ENCODE assay signal across 16 cellular contexts in the genomic region with DNA sequence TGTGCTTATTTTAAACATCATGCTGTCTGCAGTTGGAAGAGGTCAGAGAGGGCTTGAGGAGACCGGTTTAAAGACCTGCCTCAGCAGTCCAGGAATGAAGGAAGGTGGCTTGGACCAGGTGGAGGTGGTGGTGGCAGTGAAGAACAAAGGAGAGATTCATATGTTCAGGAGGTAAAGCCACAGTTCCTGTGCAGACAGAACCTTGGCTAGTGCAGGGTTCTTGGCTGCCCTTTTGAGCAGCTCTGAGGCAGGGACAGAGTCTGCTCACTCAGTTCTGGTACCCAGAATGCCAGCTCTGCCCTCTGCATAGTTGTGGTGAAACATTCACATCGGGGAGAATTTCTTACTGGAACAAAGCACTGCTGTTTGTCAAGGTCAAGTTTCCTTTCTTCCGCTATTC.
DNase-seq lines count a peak whose midpoint lies in the region; ATAC-seq and TF ChIP-seq lines count a peak whose summit lies in the region.
"Had no signal": no experiment of that assay in that cellular context is flagged by ENCODE, and none has a peak within 500 bp of the region (broad histone marks: within the 10 kb centered on the region; RNA-seq: fewer than 3 reads in every experiment).

No MANE protein-coding gene starts in this region.

- intact Hi-C loops in mammary epithelial cell (cut with micrococcal nuclease) (loop anchor here (10.0 kb wide), 1 partner anchor 266 kb away; no protein-coding TSS in a partner anchor), MCF 10A (cut with micrococcal nuclease) (no loop called here), prostate gland (cut with DNase I) (no loop called here), sigmoid colon (cut with DNase I) (no loop called here)

- H3K36me3 Mint-ChIP-seq in MCF 10A (ENCODE audit: insufficient read depth, unreplicated experiment) = peaks cover 5% of the 10 kb centered on the region
- H3K36me3 Mint-ChIP-seq: CD14-positive monocyte; CD4-positive, alpha-beta memory T cell had no signal

- no peaks in the 10 kb centered on the region for H3K27me3 Mint-ChIP-seq in MCF 10A (ENCODE audit: insufficient read depth, unreplicated experiment)
- H3K27me3 Mint-ChIP-seq in stimulated activated naive CD8-positive, alpha-beta T cell treated with anti-CD3 and anti-CD28 coated beads, Interleukin-15, amount 100 ng/mL, for 72 hours = peaks cover 21% of the 10 kb centered on the region

- BruUV-seq in mammary epithelial cell (replicated peaks; lab: Mats Ljungman, UMichigan) (no TSS peak), MCF 10A (replicated peaks; lab: Mats Ljungman, UMichigan) (no TSS peak)

- in situ Hi-C loops in mammary epithelial cell (cut with MboI; ENCODE audit: low sequenced_read_pairs in 2 of 2) = no loop called here

- H3K79me2 ChIP-seq in mammary epithelial cell (ENCODE audit: insufficient read depth, low read length) (no peaks in the 10 kb centered on the region), osteoblast (ENCODE audit: insufficient read depth, low read length) (no peaks in the 10 kb centered on the region)

- H2AFZ ChIP-seq in mammary epithelial cell (ENCODE audit: low read depth, low read length) (no peak overlapping the region), osteoblast (ENCODE audit: low read length) (no peak overlapping the region)
- H2AFZ ChIP-seq: GM23338 had no signal

- H3K4me1 ChIP-seq in mammary epithelial cell (ENCODE audit: insufficient read depth, low read length) (peaks cover 37% of the 10 kb centered on the region), prostate gland (replicated peaks) (no peaks in the 10 kb centered on the region), sigmoid colon (no peaks in the 10 kb centered on the region), osteoblast (ENCODE audit: insufficient read depth, low read length) (no peaks in the 10 kb centered on the region)
- H3K4me1 ChIP-seq: BLaER1 had no signal

- peak; percentile 18 for ATAC-seq in stimulated activated naive CD8-positive, alpha-beta T cell treated with anti-CD3 and anti-CD28 coated beads, Interleukin-15, amount 100 ng/mL, for 72 hours
- no peak for ATAC-seq in stimulated activated naive CD8-positive, alpha-beta T cell treated with anti-CD3 and anti-CD28 coated beads, Interleukin-15, Interleukin-2, amounts not matched to agents 100 U/mL and 50 U/mL, for 24 hours
- ATAC-seq: GM23338 had no signal

- no peak overlapping the region for H3K4me3 Mint-ChIP-seq in MCF 10A (ENCODE audit: unreplicated experiment)
- H3K4me3 Mint-ChIP-seq in stimulated activated naive CD8-positive, alpha-beta T cell treated with anti-CD3 and anti-CD28 coated beads, Interleukin-15, amount 100 ng/mL, for 72 hours = no peak overlapping the region
- H3K4me3 Mint-ChIP-seq: CD14-positive monocyte; CD4-positive, alpha-beta memory T cell; GM23338; H9 had no signal

- H3K4me2 ChIP-seq in mammary epithelial cell (ENCODE audit: insufficient read depth, low read depth, low read length) (no peak overlapping the region), osteoblast (ENCODE audit: insufficient read depth, low read length) (no peak overlapping the region)
- H3K4me2 ChIP-seq: BLaER1, GM23338 had no signal

- CTCF ChIA-PET in mammary epithelial cell (lab: Charles Lee; ENCODE audit: low non-redundant PET) = no interaction called here
- CTCF ChIA-PET in MCF 10A (lab: Yijun Ruan, JAX) = no interaction called here

- no peak overlapping the region for H3K27ac ChIP-seq in mammary epithelial cell (ENCODE audit: insufficient read depth, low read depth, low read length)
- no peak overlapping the region for H3K27ac ChIP-seq in prostate gland
- H3K27ac ChIP-seq in sigmoid colon = no peak overlapping the region
- H3K27ac ChIP-seq in osteoblast (ENCODE audit: low read depth, low read length) = no peak overlapping the region
- H3K27ac ChIP-seq: BLaER1 had no signal

- H3K27ac Mint-ChIP-seq in MCF 10A (ENCODE audit: low read depth, unreplicated experiment) = no peak overlapping the region
- no peak overlapping the region for H3K27ac Mint-ChIP-seq in stimulated activated naive CD8-positive, alpha-beta T cell treated with anti-CD3 and anti-CD28 coated beads, Interleukin-15, amount 100 ng/mL, for 72 hours
- H3K27ac Mint-ChIP-seq: CD4-positive, alpha-beta memory T cell; GM23338 had no signal

- WGBS in mammary epithelial cell (ENCODE audit: low coverage, missing lambda C conversion rate) = 19% methylated on average over 3 of the region's 3 CpGs
- 33% methylated on average over 3 of the region's 3 CpGs for WGBS in prostate gland
- 87 to 89% methylated on average over 3 of the region's 3 CpGs for WGBS in sigmoid colon, 2 donors

- H3K9me3 ChIP-seq in mammary epithelial cell (replicated peaks; ENCODE audit: insufficient read depth, low read length) = no peaks in the 10 kb centered on the region
- H3K9me3 ChIP-seq in prostate gland = no peaks in the 10 kb centered on the region
- H3K9me3 ChIP-seq in sigmoid colon = peaks cover 0 to 2% (median 0%) of the 10 kb centered on the region in 4 donors
- H3K9me3 ChIP-seq in osteoblast (ENCODE audit: low read depth, low read length) = no peaks in the 10 kb centered on the region
- H3K9me3 ChIP-seq: BLaER1 had no signal

- no peaks in the 10 kb centered on the region for H3K9me3 Mint-ChIP-seq in MCF 10A (ENCODE audit: unreplicated experiment)
- no peaks in the 10 kb centered on the region for H3K9me3 Mint-ChIP-seq in stimulated activated naive CD8-positive, alpha-beta T cell treated with anti-CD3 and anti-CD28 coated beads, Interleukin-15, amount 100 ng/mL, for 72 hours
- H3K9me3 Mint-ChIP-seq: CD14-positive monocyte, GM23338 had no signal

- DNase-seq in mammary epithelial cell = peak; percentile 85
- no peak for DNase-seq in MCF 10A (ENCODE audit: unreplicated experiment)
- no peak for DNase-seq in stimulated activated naive CD8-positive, alpha-beta T cell treated with anti-CD3 and anti-CD28 coated beads, Interleukin-15, amount 100 ng/mL, for 72 hours
- DNase-seq in stimulated activated naive CD8-positive, alpha-beta T cell treated with anti-CD3 and anti-CD28 coated beads, Interleukin-15, Interleukin-2, amounts not matched to agents 100 U/mL and 50 U/mL, for 24 hours = no peak
- DNase-seq in prostate gland (ENCODE audit: low spot score) = peak; percentile 60
- DNase-seq in sigmoid colon = no peak
- DNase-seq in osteoblast (ENCODE audit: insufficient read length, low spot score, missing footprints) = no peak
- DNase-seq: 8988T; CD4-positive, alpha-beta memory T cell; DMS153; DMS79; GDM1; H9 had no signal

- H3K9ac ChIP-seq in mammary epithelial cell (ENCODE audit: insufficient read depth, low read length) = no peak overlapping the region
- H3K9ac ChIP-seq: BLaER1 had no signal

- POLR2A ChIA-PET in MCF 10A (lab: Yijun Ruan, JAX) = no interaction called here

- no peak for TF ChIP-seq POLR2A in prostate gland (IDR thresholded peaks at IDR 0.05)
- TF ChIP-seq POLR2A in sigmoid colon (IDR thresholded peaks at IDR 0.05) = no peak

- H3K36me3 ChIP-seq in mammary epithelial cell (ENCODE audit: insufficient read depth, low read length) (no peaks in the 10 kb centered on the region), prostate gland (no peaks in the 10 kb centered on the region), sigmoid colon (no peaks in the 10 kb centered on the region), osteoblast (ENCODE audit: insufficient read depth, low read length) (no peaks in the 10 kb centered on the region)
- H3K36me3 ChIP-seq: BLaER1 had no signal

- TF ChIP-seq EP300 in sigmoid colon (IDR thresholded peaks at IDR 0.05) = no peak

- TF ChIP-seq CTCF in mammary epithelial cell (conservative IDR thresholded peaks at IDR 0.05 in 1 of 2, IDR thresholded peaks at IDR 0.05 in 1 of 2; ENCODE audit: extremely low read depth in 1 of 2, insufficient read depth in 1 of 2, low read depth in 1 of 2, low read length in 2 of 2) (no peak), MCF 10A (IDR thresholded peaks at IDR 0.05; ENCODE audit: unreplicated experiment) (no peak), prostate gland (IDR thresholded peaks at IDR 0.05) (no peak), sigmoid colon (IDR thresholded peaks at IDR 0.05) (no peak), osteoblast (IDR thresholded peaks at IDR 0.05; ENCODE audit: extremely low read depth, low read depth, low read length) (no peak)

- H3K4me3 ChIP-seq in mammary epithelial cell (replicated peaks in 1 of 3; ENCODE audit: insufficient read depth in 1 of 3, low read depth in 2 of 3, low read length in 3 of 3) (no peak overlapping the region), prostate gland (no peak overlapping the region), sigmoid colon (no peak overlapping the region), osteoblast (ENCODE audit: insufficient read depth, low read length) (no peak overlapping the region)
- H3K4me3 ChIP-seq: BLaER1, GM23338 had no signal

- H3K27me3 ChIP-seq in mammary epithelial cell (ENCODE audit: insufficient read depth, low read length) (no peaks in the 10 kb centered on the region), prostate gland (replicated peaks; ENCODE audit: insufficient read depth) (no peaks in the 10 kb centered on the region), sigmoid colon (no peaks in the 10 kb centered on the region), osteoblast (ENCODE audit: insufficient read depth, low read length) (no peaks in the 10 kb centered on the region)
- H3K27me3 ChIP-seq: BLaER1 had no signal

- H3K4me1 Mint-ChIP-seq in MCF 10A (ENCODE audit: insufficient read depth, unreplicated experiment) = peaks cover 14% of the 10 kb centered on the region
- no peaks in the 10 kb centered on the region for H3K4me1 Mint-ChIP-seq in stimulated activated naive CD8-positive, alpha-beta T cell treated with anti-CD3 and anti-CD28 coated beads, Interleukin-15, amount 100 ng/mL, for 72 hours
- H3K4me1 Mint-ChIP-seq: CD14-positive monocyte; CD4-positive, alpha-beta memory T cell had no signal

- H4K20me1 ChIP-seq in mammary epithelial cell (ENCODE audit: insufficient read depth, low read length) = no peaks in the 10 kb centered on the region
- no peaks in the 10 kb centered on the region for H4K20me1 ChIP-seq in osteoblast (ENCODE audit: insufficient read depth, low read length)
- H4K20me1 ChIP-seq: BLaER1 had no signal

- dilution Hi-C loops in mammary epithelial cell (cut with HindIII; ENCODE audit: low sequenced_read_pairs) = no loop called here

Comparison
In these comparisons a context has a peak if more than half of its experiments do, and no peak if none do; other contexts are left out.
1. DNase-seq: peak in mammary epithelial cell (single experiment) and prostate gland (single experiment); none in MCF 10A (single experiment), stimulated activated naive CD8-positive, alpha-beta T cell treated with anti-CD3 and anti-CD28 coated beads, Interleukin-15, amount 100 ng/mL, for 72 hours (0 of 2), stimulated activated naive CD8-positive, alpha-beta T cell treated with anti-CD3 and anti-CD28 coated beads, Interleukin-15, Interleukin-2, amounts not matched to agents 100 U/mL and 50 U/mL, for 24 hours (single experiment), sigmoid colon (single experiment) and osteoblast (single experiment).